ENCODE assay signal across 7 cellular contexts in the genomic region with DNA sequence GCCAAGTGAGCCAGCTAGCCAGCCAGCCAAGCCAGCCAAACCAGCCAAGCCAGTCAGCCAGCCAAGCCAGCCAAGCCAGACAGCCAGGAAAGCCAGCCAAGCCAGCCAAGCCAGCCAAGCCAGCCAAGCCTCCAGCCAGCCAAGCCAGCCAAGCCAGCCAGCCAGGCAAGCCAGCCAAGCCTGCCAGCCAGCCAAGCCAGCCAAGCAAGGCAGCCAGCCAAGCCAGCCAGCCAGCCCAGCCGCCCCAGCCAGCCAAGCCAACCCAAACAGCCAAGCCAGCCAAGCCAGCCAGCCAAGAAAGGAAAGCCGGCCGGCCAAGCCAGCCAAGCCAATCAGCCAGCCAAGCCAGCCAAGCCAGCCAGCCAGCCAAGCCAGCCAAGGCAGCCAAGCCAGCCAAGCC.
DNase-seq lines count a peak whose midpoint lies in the region; ATAC-seq and TF ChIP-seq lines count a peak whose summit lies in the region.
"Not testable (repeated sequence)": the region's sequence is repeated elsewhere in the genome, so short reads cannot be mapped to it uniquely, and the experiment has no call there.

No MANE protein-coding gene starts in this region.

- not testable (repeated sequence) for H3K27me3 ChIP-seq in suprapubic skin

- DNase-seq in CD14-positive monocyte (ENCODE audit: low spot score) = peak; percentile 20
- peak; percentile 3 for DNase-seq in activated CD4-positive, alpha-beta memory T cell treated with anti-CD3 and anti-CD28 coated beads for 36 hours
- peak; percentile 10 for DNase-seq in chondrocyte (ENCODE audit: low spot score)
- DNase-seq in left lobe of liver (ENCODE audit: low spot score) = peak; percentile 35
- peak; percentile 0 to 10 for DNase-seq in memory B cell (ENCODE audit: low spot score in 2 of 2)
- peak in 6 of 10 donors; percentile 3 to 62 (median 22) for DNase-seq in posterior cingulate gyrus
- DNase-seq in suprapubic skin (ENCODE audit: low spot score in 2 of 2) = peak; percentile 17 to 63

- not testable (repeated sequence) for H3K36me3 Mint-ChIP-seq in CD14-positive monocyte; activated CD4-positive, alpha-beta memory T cell treated with anti-CD3 and anti-CD28 coated beads for 36 hours; chondrocyte (ENCODE audit: low read depth); memory B cell

- intact Hi-C loops in CD14-positive monocyte (cut with micrococcal nuclease); activated CD4-positive, alpha-beta memory T cell treated with anti-CD3 and anti-CD28 coated beads for 36 hours (cut with micrococcal nuclease); posterior cingulate gyrus (cut with DNase I): not testable (repeated sequence)

- TF ChIP-seq CTCF in CD14-positive monocyte (IDR thresholded peaks at IDR 0.05); chondrocyte (IDR thresholded peaks at IDR 0.05); suprapubic skin (IDR thresholded peaks at IDR 0.05): not testable (repeated sequence)

- not testable (repeated sequence) for H3K4me3 ChIP-seq in suprapubic skin

- not testable (repeated sequence) for H3K36me3 ChIP-seq in suprapubic skin

- not testable (repeated sequence) for H3K9me3 Mint-ChIP-seq in CD14-positive monocyte; activated CD4-positive, alpha-beta memory T cell treated with anti-CD3 and anti-CD28 coated beads for 36 hours; chondrocyte (ENCODE audit: low read depth); memory B cell

- CTCF ChIA-PET in activated CD4-positive, alpha-beta memory T cell treated with anti-CD3 and anti-CD28 coated beads for 36 hours (lab: Charles Lee) = not testable (repeated sequence)

- not testable (repeated sequence) for ATAC-seq in left lobe of liver; memory B cell (ENCODE audit: low read depth)

- not testable (repeated sequence) for H3K9me3 ChIP-seq in suprapubic skin

- not testable (repeated sequence) for H3K4me3 Mint-ChIP-seq in CD14-positive monocyte; activated CD4-positive, alpha-beta memory T cell treated with anti-CD3 and anti-CD28 coated beads for 36 hours; chondrocyte (ENCODE audit: unreplicated experiment); memory B cell

- not testable (repeated sequence) for H3K4me1 ChIP-seq in suprapubic skin

- POLR2A ChIA-PET in activated CD4-positive, alpha-beta memory T cell treated with anti-CD3 and anti-CD28 coated beads for 36 hours (lab: Charles Lee) = not testable (repeated sequence)

- TF ChIP-seq POLR2A in suprapubic skin (IDR thresholded peaks at IDR 0.05) = not testable (repeated sequence)

- H3K27me3 Mint-ChIP-seq in CD14-positive monocyte (ENCODE audit: low read depth in 3 of 3); activated CD4-positive, alpha-beta memory T cell treated with anti-CD3 and anti-CD28 coated beads for 36 hours; chondrocyte (ENCODE audit: low read depth); memory B cell: not testable (repeated sequence)

- H3K27ac Mint-ChIP-seq in CD14-positive monocyte; activated CD4-positive, alpha-beta memory T cell treated with anti-CD3 and anti-CD28 coated beads for 36 hours; chondrocyte (ENCODE audit: unreplicated experiment); memory B cell: not testable (repeated sequence)

- WGBS in suprapubic skin = no CpG with 5 or more reads among the region's 3 CpGs

- H3K4me1 Mint-ChIP-seq in CD14-positive monocyte; activated CD4-positive, alpha-beta memory T cell treated with anti-CD3 and anti-CD28 coated beads for 36 hours (ENCODE audit: low read depth); chondrocyte (ENCODE audit: low read depth); memory B cell: not testable (repeated sequence)

- TF ChIP-seq EP300 in suprapubic skin (IDR thresholded peaks at IDR 0.05) = not testable (repeated sequence)

- H3K27ac ChIP-seq in suprapubic skin = not testable (repeated sequence)
